Comparison of ENCODE assay signal across 14 cellular contexts in genomic region chr3:32453346-32453745, GRCh38. TPM values are rescaled to one million over a fixed set of nuclear protein-coding genes. Genes with fewer than 3 reads are reported as not detected.
DNase-seq lines count a peak whose midpoint lies in the region; ATAC-seq and TF ChIP-seq lines count a peak whose summit lies in the region.
"Had no signal": no experiment of that assay in that cellular context is flagged by ENCODE, and none has a peak within 500 bp of the region (broad histone marks: within the 10 kb centered on the region; RNA-seq: fewer than 3 reads in every experiment).

No MANE protein-coding gene starts in this region.

- no peak overlapping the region for H3K4me3 Mint-ChIP-seq in activated CD8-positive, alpha-beta memory T cell treated with anti-CD3 and anti-CD28 coated beads, Interleukin-2, amount 10 ng/mL, durations not matched to agents 7 days and 5 days
- no peak overlapping the region for H3K4me3 Mint-ChIP-seq in activated CD8-positive, alpha-beta T cell treated with anti-CD3 and anti-CD28 coated beads for 36 hours
- H3K4me3 Mint-ChIP-seq: activated T-helper 1 cell treated with anti-CD3 and anti-CD28 coated beads, Interleukin-12 subunit alpha, Interleukin-12 subunit beta, Interleukin-2, Interleukin-4 antibody, amounts not matched to agents 30 ng/mL and 10 ng/mL and 1 ng/mL, durations not matched to agents 14 hours and 24 hours and 36 hours; memory B cell had no signal

- POLR2A ChIA-PET in activated CD8-positive, alpha-beta T cell treated with anti-CD3 and anti-CD28 coated beads for 36 hours (lab: Charles Lee) = no interaction called here

- intact Hi-C loops in activated CD8-positive, alpha-beta T cell treated with anti-CD3 and anti-CD28 coated beads for 36 hours (cut with micrococcal nuclease) = no loop called here

- no peak for ATAC-seq in activated CD8-positive, alpha-beta memory T cell treated with anti-CD3 and anti-CD28 coated beads, Interleukin-2, amount 10 ng/mL, durations not matched to agents 7 days and 5 days
- ATAC-seq in activated CD8-positive, alpha-beta T cell treated with anti-CD3 and anti-CD28 coated beads for 36 hours = no peak

- TF ChIP-seq CTCF in activated CD8-positive, alpha-beta T cell treated with anti-CD3 and anti-CD28 coated beads for 36 hours (IDR thresholded peaks at IDR 0.05) = no peak

- H3K36me3 Mint-ChIP-seq in activated CD8-positive, alpha-beta memory T cell treated with anti-CD3 and anti-CD28 coated beads, Interleukin-2, amount 10 ng/mL, durations not matched to agents 7 days and 5 days = peaks cover 18% of the 10 kb centered on the region
- H3K36me3 Mint-ChIP-seq in activated CD8-positive, alpha-beta T cell treated with anti-CD3 and anti-CD28 coated beads for 36 hours (ENCODE audit: low read depth) = peaks cover 28% of the 10 kb centered on the region

- DNase-seq in activated CD8-positive, alpha-beta memory T cell treated with anti-CD3 and anti-CD28 coated beads, Interleukin-2, amount 10 ng/mL, durations not matched to agents 7 days and 5 days = peak; percentile 4
- DNase-seq in activated CD8-positive, alpha-beta memory T cell treated with anti-CD3 and anti-CD28 coated beads, Interleukin-2, amount 50 U/mL, for 4 hours = no peak
- DNase-seq in NCI-H460 (ENCODE audit: extremely low read depth, low read depth) (peak; percentile 8), dedifferentiated amniotic fluid mesenchymal stem cell (ENCODE audit: extremely low spot score) (peak; percentile 86), renal cortical epithelial cell (ENCODE audit: low read depth) (peak; percentile 72), DMS79 treated with DMSO at 0.1 percent for 48 hours (lab: John Stamatoyannopoulos, UW) (no peak), DMS79 (lab: John Stamatoyannopoulos, UW) (no peak)
- no peak for DNase-seq in activated CD8-positive, alpha-beta T cell treated with anti-CD3 and anti-CD28 coated beads for 36 hours
- DNase-seq: MG63; NCI-H2171 treated with DMSO at 0.1 percent for 48 hours; stimulated activated CD4-positive, alpha-beta T cell treated with anti-CD3 and anti-CD28 coated beads, Interleukin-15, amount 100 ng/mL, for 24 hours; transverse colon had no signal

- CTCF ChIA-PET in activated CD8-positive, alpha-beta memory T cell treated with anti-CD3 and anti-CD28 coated beads, Interleukin-2, amount 10 ng/mL, durations not matched to agents 7 days and 5 days (lab: Charles Lee) = no interaction called here
- CTCF ChIA-PET in activated CD8-positive, alpha-beta T cell treated with anti-CD3 and anti-CD28 coated beads for 36 hours (lab: Charles Lee) = no interaction called here

- peaks cover 30% of the 10 kb centered on the region for H3K4me1 Mint-ChIP-seq in activated CD8-positive, alpha-beta memory T cell treated with anti-CD3 and anti-CD28 coated beads, Interleukin-2, amount 10 ng/mL, durations not matched to agents 7 days and 5 days
- H3K4me1 Mint-ChIP-seq in activated CD8-positive, alpha-beta T cell treated with anti-CD3 and anti-CD28 coated beads for 36 hours (ENCODE audit: low read depth) = peaks cover 43% of the 10 kb centered on the region

- no peaks in the 10 kb centered on the region for H3K27me3 Mint-ChIP-seq in activated CD8-positive, alpha-beta memory T cell treated with anti-CD3 and anti-CD28 coated beads, Interleukin-2, amount 10 ng/mL, durations not matched to agents 7 days and 5 days
- no peaks in the 10 kb centered on the region for H3K27me3 Mint-ChIP-seq in activated CD8-positive, alpha-beta T cell treated with anti-CD3 and anti-CD28 coated beads for 36 hours
- H3K27me3 Mint-ChIP-seq: memory B cell had no signal

- H3K9me3 Mint-ChIP-seq in activated CD8-positive, alpha-beta memory T cell treated with anti-CD3 and anti-CD28 coated beads, Interleukin-2, amount 10 ng/mL, durations not matched to agents 7 days and 5 days (ENCODE audit: low read depth) = no peaks in the 10 kb centered on the region
- no peaks in the 10 kb centered on the region for H3K9me3 Mint-ChIP-seq in activated CD8-positive, alpha-beta T cell treated with anti-CD3 and anti-CD28 coated beads for 36 hours
- H3K9me3 Mint-ChIP-seq: activated T-helper 1 cell treated with anti-CD3 and anti-CD28 coated beads, Interleukin-12 subunit alpha, Interleukin-12 subunit beta, Interleukin-2, Interleukin-4 antibody, amounts not matched to agents 30 ng/mL and 10 ng/mL and 1 ng/mL, durations not matched to agents 14 hours and 24 hours and 36 hours had no signal

- peak overlapping the region; percentile 15 for H3K27ac Mint-ChIP-seq in activated CD8-positive, alpha-beta memory T cell treated with anti-CD3 and anti-CD28 coated beads, Interleukin-2, amount 10 ng/mL, durations not matched to agents 7 days and 5 days
- H3K27ac Mint-ChIP-seq in activated CD8-positive, alpha-beta T cell treated with anti-CD3 and anti-CD28 coated beads for 36 hours = no peak overlapping the region
- H3K27ac Mint-ChIP-seq: activated T-helper 1 cell treated with anti-CD3 and anti-CD28 coated beads, Interleukin-12 subunit alpha, Interleukin-12 subunit beta, Interleukin-2, Interleukin-4 antibody, amounts not matched to agents 30 ng/mL and 10 ng/mL and 1 ng/mL, durations not matched to agents 14 hours and 24 hours and 36 hours; memory B cell had no signal

RNA-seq across cellular contexts. Expression of gene CMTM6, which starts 49.3 kb away (rescaled TPM):
- 100 to 1,000 TPM in 1 of 2 experiments, 10 to 100 TPM in 1; 43.7 to 102 TPM for total RNA-seq in activated CD8-positive, alpha-beta memory T cell treated with anti-CD3 and anti-CD28 coated beads, Interleukin-2, amount 10 ng/mL, durations not matched to agents 7 days and 5 days
- 33.2 and 34.6 TPM in 2 replicates for total RNA-seq in NCI-H460 (2014; rRNA removed; shearing (Covaris generic))
- 26.6 and 28.1 TPM in 2 replicates for polyA plus RNA-seq in NCI-H460 (2014; cell fraction: nucleus; rRNA removed)
- total RNA-seq in renal cortical epithelial cell = 75.6 and 242 TPM in 2 replicates
- total RNA-seq in activated CD8-positive, alpha-beta T cell treated with anti-CD3 and anti-CD28 coated beads for 36 hours = 10 to 100 TPM; 49.8 to 50.1 TPM

Comparison
In these comparisons a context has a peak if more than half of its experiments do, and no peak if none do; other contexts are left out.
1. DNase-seq: peak in activated CD8-positive, alpha-beta memory T cell treated with anti-CD3 and anti-CD28 coated beads, Interleukin-2, amount 10 ng/mL, durations not matched to agents 7 days and 5 days (single experiment), NCI-H460 (single experiment), dedifferentiated amniotic fluid mesenchymal stem cell (single experiment) and renal cortical epithelial cell (single experiment); none in activated CD8-positive, alpha-beta memory T cell treated with anti-CD3 and anti-CD28 coated beads, Interleukin-2, amount 50 U/mL, for 4 hours (single experiment), DMS79 treated with DMSO at 0.1 percent for 48 hours (single experiment), DMS79 (single experiment) and activated CD8-positive, alpha-beta T cell treated with anti-CD3 and anti-CD28 coated beads for 36 hours (single experiment).